17 cellular contexts compared by ENCODE assay signal in genomic region chr6:168834188-168834587, GRCh38.
DNase-seq lines count a peak whose midpoint lies in the region; ATAC-seq, FAIRE-seq and TF ChIP-seq lines count a peak whose summit lies in the region.
"Had no signal": no experiment of that assay in that cellular context is flagged by ENCODE, and none has a peak within 500 bp of the region (broad histone marks: within the 10 kb centered on the region; RNA-seq: fewer than 3 reads in every experiment).

No MANE protein-coding gene starts in this region.

- H4K91ac ChIP-seq in H9 (ENCODE audit: insufficient read length, low read depth, low read length) = no peak overlapping the region

- no peak overlapping the region for H3T11ph ChIP-seq in H9 (ENCODE audit: low read length)

- no peak overlapping the region for H3K4ac ChIP-seq in H9 (ENCODE audit: low read depth, low read length)

- H2AK5ac ChIP-seq in H9 (ENCODE audit: insufficient read length, low read length) = no peak overlapping the region

- H2AFZ ChIP-seq in H9 (ENCODE audit: low read length) = no peak overlapping the region
- H2AFZ ChIP-seq in hepatocyte = no peak overlapping the region

- no peaks in the 10 kb centered on the region for H3K23me2 ChIP-seq in H9 (ENCODE audit: insufficient read length, low read depth, low read length, poor library complexity, severe bottlenecking)

- H3K36me3 Mint-ChIP-seq in Caco-2 (ENCODE audit: insufficient read depth, unreplicated experiment) = peaks cover 4% of the 10 kb centered on the region
- H3K36me3 Mint-ChIP-seq in H9 (ENCODE audit: insufficient read depth in 1 of 3, low read depth in 3 of 3) = no peaks in the 10 kb centered on the region
- H3K36me3 Mint-ChIP-seq: CD8-positive, alpha-beta memory T cell had no signal

- no peak overlapping the region for H3K23ac ChIP-seq in H9 (ENCODE audit: insufficient read length, low read depth, low read length)

- BruUV-seq in Caco-2 (replicated peaks; lab: Mats Ljungman, UMichigan) = no TSS peak

- no peaks in the 10 kb centered on the region for H3K79me2 ChIP-seq in H9 (ENCODE audit: insufficient read depth, low read length)
- H3K79me2 ChIP-seq in hepatocyte = no peaks in the 10 kb centered on the region

- POLR2A ChIA-PET in Caco-2 (lab: Charles Lee) = no interaction called here

- CTCF ChIA-PET in Caco-2 (lab: Charles Lee) = no interaction called here

- H3K18ac ChIP-seq in H9 (ENCODE audit: insufficient read length, low read depth, low read length) = no peak overlapping the region

- H4K8ac ChIP-seq in H9 (replicated peaks; ENCODE audit: insufficient read length, low read depth, low read length) = no peak overlapping the region

- peaks cover 14% of the 10 kb centered on the region for H3K4me1 ChIP-seq in Caco-2
- H3K4me1 ChIP-seq in H9 (ENCODE audit: insufficient read depth, low read length) = peaks cover 10% of the 10 kb centered on the region
- peaks cover 20% of the 10 kb centered on the region for H3K4me1 ChIP-seq in hepatocyte (ENCODE audit: insufficient read depth)
- no peaks in the 10 kb centered on the region for H3K4me1 ChIP-seq in small intestine (ENCODE audit: control insufficient read depth in 2 of 2, insufficient read depth in 1 of 2, low read depth in 1 of 2, low read length in 1 of 2)

- H2BK20ac ChIP-seq in H9 (ENCODE audit: low read depth, low read length, poor library complexity, severe bottlenecking) = no peak overlapping the region

- no peaks in the 10 kb centered on the region for H4K20me1 ChIP-seq in H9 (ENCODE audit: control insufficient read depth, insufficient read depth, insufficient read length)
- H4K20me1 ChIP-seq in hepatocyte (ENCODE audit: insufficient read depth, poor library complexity, severe bottlenecking) = no peaks in the 10 kb centered on the region

- H3K56ac ChIP-seq in H9 (ENCODE audit: insufficient read length, low read depth, low read length) = no peak overlapping the region

- no peak for TF ChIP-seq CTCF in Caco-2 (IDR thresholded peaks at IDR 0.05; ENCODE audit: insufficient read depth in 1 of 2, low read depth in 1 of 2, low read length in 1 of 2, severe bottlenecking in 1 of 2, unreplicated experiment in 1 of 2)
- no peak for TF ChIP-seq CTCF in H9 (conservative IDR thresholded peaks at IDR 0.05)
- no peak for TF ChIP-seq CTCF in hepatocyte (IDR thresholded peaks at IDR 0.05; ENCODE audit: poor library complexity)

- no peak for DNase-seq in Caco-2
- no peak for DNase-seq in H9
- no peak for DNase-seq in hepatocyte (ENCODE audit: low spot score)
- DNase-seq in small intestine = peak; percentile 36
- no peak for DNase-seq in NCI-H1436 (lab: John Stamatoyannopoulos, UW)
- no peak for DNase-seq in islet precursor cell
- DNase-seq: CD8-positive, alpha-beta memory T cell; DMS 273 treated with DMSO at 0.1 percent for 48 hours; DMS79 treated with DMSO at 0.1 percent for 48 hours; EL; IMR-90; KBM-7 had no signal

- FAIRE-seq in small intestine (lab: Jason Lieb, UNC) = no peak
- FAIRE-seq: A204.1, GM12892, GM19239, H54 had no signal

- H2BK15ac ChIP-seq in H9 (ENCODE audit: low read depth, low read length) = no peak overlapping the region

- H2BK5ac ChIP-seq in H9 (ENCODE audit: insufficient read length, low read length) = no peak overlapping the region

- H3K14ac ChIP-seq in H9 (ENCODE audit: insufficient read depth, low read length) = 0 out of 2 replicates have a peak overlapping the region, but pooled peaks have one; percentile 12

- H3K27ac ChIP-seq in H9 (ENCODE audit: insufficient read length, low read depth, low read length) (no peak overlapping the region), hepatocyte (peak overlapping the region; percentile 13), small intestine (ENCODE audit: low read depth in 1 of 2, low read length in 1 of 2) (no peak overlapping the region)

- no peak overlapping the region for H2BK12ac ChIP-seq in H9 (ENCODE audit: insufficient read length, low read depth, low read length)

- H3K36me3 ChIP-seq in Caco-2 (ENCODE audit: control insufficient read depth, insufficient read depth, low read length) = no peaks in the 10 kb centered on the region
- no peaks in the 10 kb centered on the region for H3K36me3 ChIP-seq in hepatocyte (replicated peaks; ENCODE audit: insufficient read depth, low read depth)
- H3K36me3 ChIP-seq in small intestine (ENCODE audit: control insufficient read depth in 2 of 2, insufficient read depth in 2 of 2, low read length in 2 of 2) = no peaks in the 10 kb centered on the region

- no peaks in the 10 kb centered on the region for H3K79me1 ChIP-seq in H9 (ENCODE audit: insufficient read depth, low read depth, low read length, poor library complexity, severe bottlenecking)

- peaks cover 22% of the 10 kb centered on the region for H3K4me1 Mint-ChIP-seq in Caco-2 (ENCODE audit: low read depth, unreplicated experiment)
- peaks cover 36 to 46% of the 10 kb centered on the region in 2 experiments for H3K4me1 Mint-ChIP-seq in H9
- H3K4me1 Mint-ChIP-seq: CD8-positive, alpha-beta memory T cell had no signal

- no peak overlapping the region for H4K5ac ChIP-seq in H9 (ENCODE audit: insufficient read length, low read depth, low read length)

- H3K4me3 ChIP-seq in Caco-2 (ENCODE audit: low read depth, low read length) (no peak overlapping the region), hepatocyte (no peak overlapping the region), small intestine (ENCODE audit: low read depth in 1 of 2, low read length in 2 of 2) (no peak overlapping the region)

- no CpG with 5 or more reads among the region's 6 CpGs for WGBS in H9 (ENCODE audit: extremely low coverage, insufficient read length, low lambda C conversion rate)
- WGBS in hepatocyte (ENCODE audit: low lambda C conversion rate, missing lambda C conversion rate) = 39% methylated on average over 6 of the region's 6 CpGs
- WGBS in small intestine, 3 donors = 18 to 42% (median 21%) methylated on average over 6 of the region's 6 CpGs

- no peak for ATAC-seq in GM19395 (IDR thresholded peaks at IDR 0.05; ENCODE audit: unreplicated experiment)

- H3K9me3 Mint-ChIP-seq in Caco-2 (ENCODE audit: unreplicated experiment) (peaks cover 6% of the 10 kb centered on the region), H9 (no peaks in the 10 kb centered on the region; a peak in 1 of 5 replicates)

- H3K27ac Mint-ChIP-seq in Caco-2 (ENCODE audit: unreplicated experiment) (peak overlapping the region; percentile 35), H9 (no peak overlapping the region)
- H3K27ac Mint-ChIP-seq: CD8-positive, alpha-beta memory T cell had no signal

- no peak overlapping the region for H3K9ac ChIP-seq in H9 (ENCODE audit: extremely low read depth, insufficient read length, low read length)

- H3K27me3 Mint-ChIP-seq in Caco-2 (ENCODE audit: insufficient read depth, unreplicated experiment) (peaks cover 2% of the 10 kb centered on the region), H9 (ENCODE audit: low read depth) (peaks cover 4% of the 10 kb centered on the region; the same call in 1 of the 2 replicates)

- intact Hi-C loops in Caco-2 (cut with micrococcal nuclease; ENCODE audit: unreplicated experiment) = no loop called here

- H3K4me2 ChIP-seq in H9 (ENCODE audit: insufficient read depth, insufficient read length, low read length) (no peak overlapping the region), hepatocyte (peak overlapping the region; percentile 0)

- H2BK120ac ChIP-seq in H9 (ENCODE audit: low read depth, low read length, poor library complexity, severe bottlenecking) = no peak overlapping the region

- H3K9me2 ChIP-seq in hepatocyte (replicated peaks; ENCODE audit: insufficient read depth) = no peaks in the 10 kb centered on the region

- H3K27me3 ChIP-seq in Caco-2 (replicated peaks; ENCODE audit: control insufficient read depth, insufficient read depth, low read length) = no peaks in the 10 kb centered on the region
- H3K27me3 ChIP-seq in H9 (ENCODE audit: insufficient read depth, low read length) = no peaks in the 10 kb centered on the region
- H3K27me3 ChIP-seq in hepatocyte = no peaks in the 10 kb centered on the region
- no peaks in the 10 kb centered on the region for H3K27me3 ChIP-seq in small intestine (ENCODE audit: control insufficient read depth in 2 of 2, insufficient read depth in 2 of 2, low read length in 2 of 2)

- H3K4me3 Mint-ChIP-seq in Caco-2 (ENCODE audit: unreplicated experiment) (no peak overlapping the region), H9 (no peak overlapping the region)
- H3K4me3 Mint-ChIP-seq: CD8-positive, alpha-beta memory T cell had no signal

- H3K9me3 ChIP-seq in Caco-2 = no peaks in the 10 kb centered on the region
- H3K9me3 ChIP-seq in H9 (ENCODE audit: control insufficient read depth, low read depth, low read length) = no peaks in the 10 kb centered on the region
- no peaks in the 10 kb centered on the region for H3K9me3 ChIP-seq in hepatocyte (ENCODE audit: low read depth)
- no peaks in the 10 kb centered on the region for H3K9me3 ChIP-seq in small intestine (ENCODE audit: control insufficient read depth, low read depth)
